16 cellular contexts compared by ENCODE assay signal in genomic region chr18:32550958-32551357, GRCh38.
DNase-seq lines count a peak whose midpoint lies in the region; ATAC-seq and TF ChIP-seq lines count a peak whose summit lies in the region.
"Had no signal": no experiment of that assay in that cellular context is flagged by ENCODE, and none has a peak within 500 bp of the region (broad histone marks: within the 10 kb centered on the region; RNA-seq: fewer than 3 reads in every experiment).

No MANE protein-coding gene starts in this region.

- TF ChIP-seq CTCF in cardiac muscle cell (IDR thresholded peaks at IDR 0.05; ENCODE audit: low read depth, low read length) (peak; percentile 15), right atrium auricular region (IDR thresholded peaks at IDR 0.05) (no peak), fibroblast of villous mesenchyme (IDR thresholded peaks at IDR 0.05; ENCODE audit: insufficient read depth, low read depth, low read length) (peak; percentile 3), retinal pigment epithelial cell (conservative IDR thresholded peaks at IDR 0.05; ENCODE audit: low read depth, low read length) (peak; percentile 21)

- H3K27me3 ChIP-seq in cardiac muscle cell (no peaks in the 10 kb centered on the region), right atrium auricular region (no peaks in the 10 kb centered on the region)
- H3K27me3 ChIP-seq: body of pancreas, upper lobe of left lung had no signal

- no peak for ATAC-seq in activated naive CD8-positive, alpha-beta T cell treated with anti-CD3 and anti-CD28 coated beads, Interleukin-2, amount 50 U/mL, for 24 hours
- ATAC-seq: body of pancreas had no signal

- H3K27ac ChIP-seq in cardiac muscle cell (no peak overlapping the region), right atrium auricular region (no peak overlapping the region)
- H3K27ac ChIP-seq: body of pancreas, PC-9, upper lobe of left lung had no signal

- H3K36me3 ChIP-seq in cardiac muscle cell, result no peaks in the 10 kb centered on the region
- no peaks in the 10 kb centered on the region for H3K36me3 ChIP-seq in right atrium auricular region
- H3K36me3 ChIP-seq: upper lobe of left lung had no signal

- no peak overlapping the region for H3K27ac Mint-ChIP-seq in activated naive CD8-positive, alpha-beta T cell treated with anti-CD3 and anti-CD28 coated beads, Interleukin-2, amount 50 U/mL, for 24 hours
- H3K27ac Mint-ChIP-seq: activated T-helper 2 cell treated with anti-CD3 and anti-CD28 coated beads, Interferon-gamma antibody, Interleukin-2, Interleukin-4, amounts not matched to agents 10 μg/mL and 5 μg/mL and 100 μg/mL, durations not matched to agents 14 hours and 24 hours and 36 hours had no signal

- DNase-seq in cardiac muscle cell (ENCODE audit: low read depth in 1 of 2, low spot score in 1 of 2), result peak in 1 of 2 donors; percentile 27
- no peak for DNase-seq in right atrium auricular region (ENCODE audit: low spot score)
- peak; percentile 43 for DNase-seq in SK-MEL-5 (ENCODE audit: low read depth, low spot score)
- DNase-seq in fibroblast of villous mesenchyme (ENCODE audit: low read depth), result no peak
- no peak for DNase-seq in retinal pigment epithelial cell (ENCODE audit: low read depth)
- no peak for DNase-seq in stimulated activated CD4-positive, alpha-beta T cell treated with anti-CD3 and anti-CD28 coated beads, Interleukin-4, amount 100 ng/mL, for 1 hour
- DNase-seq in COLO829 (ENCODE audit: low spot score), result no peak
- DNase-seq in activated naive CD8-positive, alpha-beta T cell treated with anti-CD3 and anti-CD28 coated beads, Interleukin-2, amount 50 U/mL, for 24 hours, result no peak
- DNase-seq: activated CD8-positive, alpha-beta memory T cell treated with anti-CD3 and anti-CD28 coated beads for 24 hours; NCI-H1092; NCI-H446; PC-9; stimulated activated CD4-positive, alpha-beta T cell treated with anti-CD3 and anti-CD28 coated beads, Interleukin-4, amount 100 ng/mL, for 4 hours had no signal

- in situ Hi-C loops in SK-MEL-5 (cut with HindIII; ENCODE audit: low pct_unique_long_range_greater_than_20kb, low sequenced_read_pairs), result no loop called here

- H3K9me3 ChIP-seq in cardiac muscle cell (ENCODE audit: low read depth), result no peaks in the 10 kb centered on the region
- no peaks in the 10 kb centered on the region for H3K9me3 ChIP-seq in right atrium auricular region
- H3K9me3 ChIP-seq: body of pancreas, upper lobe of left lung had no signal

- H3K4me3 ChIP-seq in cardiac muscle cell, result no peak overlapping the region
- no peak overlapping the region for H3K4me3 ChIP-seq in right atrium auricular region
- no peak overlapping the region for H3K4me3 ChIP-seq in fibroblast of villous mesenchyme (ENCODE audit: low read depth, low read length)
- no peak overlapping the region for H3K4me3 ChIP-seq in retinal pigment epithelial cell (ENCODE audit: low read length)
- H3K4me3 ChIP-seq: body of pancreas, PC-9, upper lobe of left lung had no signal

- H3K4me1 Mint-ChIP-seq in activated naive CD8-positive, alpha-beta T cell treated with anti-CD3 and anti-CD28 coated beads, Interleukin-2, amount 50 U/mL, for 24 hours, result peaks cover 1% of the 10 kb centered on the region

- H3K4me1 ChIP-seq in cardiac muscle cell (ENCODE audit: low read depth), result peaks cover 7% of the 10 kb centered on the region
- H3K4me1 ChIP-seq in right atrium auricular region, result no peaks in the 10 kb centered on the region
- H3K4me1 ChIP-seq: body of pancreas, upper lobe of left lung had no signal

- no peaks in the 10 kb centered on the region for H3K9me3 Mint-ChIP-seq in activated naive CD8-positive, alpha-beta T cell treated with anti-CD3 and anti-CD28 coated beads, Interleukin-2, amount 50 U/mL, for 24 hours
- H3K9me3 Mint-ChIP-seq: activated T-helper 2 cell treated with anti-CD3 and anti-CD28 coated beads, Interferon-gamma antibody, Interleukin-2, Interleukin-4, amounts not matched to agents 10 μg/mL and 5 μg/mL and 100 μg/mL, durations not matched to agents 14 hours and 24 hours and 36 hours had no signal

- H3K36me3 Mint-ChIP-seq in activated naive CD8-positive, alpha-beta T cell treated with anti-CD3 and anti-CD28 coated beads, Interleukin-2, amount 50 U/mL, for 24 hours (ENCODE audit: low read depth), result no peaks in the 10 kb centered on the region

- H3K4me3 Mint-ChIP-seq in activated naive CD8-positive, alpha-beta T cell treated with anti-CD3 and anti-CD28 coated beads, Interleukin-2, amount 50 U/mL, for 24 hours, result no peak overlapping the region

- H3K27me3 Mint-ChIP-seq in activated naive CD8-positive, alpha-beta T cell treated with anti-CD3 and anti-CD28 coated beads, Interleukin-2, amount 50 U/mL, for 24 hours, result peaks cover 5% of the 10 kb centered on the region

Comparison
In these comparisons a context has a peak if more than half of its experiments do, and no peak if none do; other contexts are left out.
1. CTCF ChIP-seq: peak in cardiac muscle cell (single experiment), fibroblast of villous mesenchyme (single experiment) and retinal pigment epithelial cell (single experiment); none in right atrium auricular region (0 of 2).